1 cellular context compared by ENCODE assay signal in the genomic region with DNA sequence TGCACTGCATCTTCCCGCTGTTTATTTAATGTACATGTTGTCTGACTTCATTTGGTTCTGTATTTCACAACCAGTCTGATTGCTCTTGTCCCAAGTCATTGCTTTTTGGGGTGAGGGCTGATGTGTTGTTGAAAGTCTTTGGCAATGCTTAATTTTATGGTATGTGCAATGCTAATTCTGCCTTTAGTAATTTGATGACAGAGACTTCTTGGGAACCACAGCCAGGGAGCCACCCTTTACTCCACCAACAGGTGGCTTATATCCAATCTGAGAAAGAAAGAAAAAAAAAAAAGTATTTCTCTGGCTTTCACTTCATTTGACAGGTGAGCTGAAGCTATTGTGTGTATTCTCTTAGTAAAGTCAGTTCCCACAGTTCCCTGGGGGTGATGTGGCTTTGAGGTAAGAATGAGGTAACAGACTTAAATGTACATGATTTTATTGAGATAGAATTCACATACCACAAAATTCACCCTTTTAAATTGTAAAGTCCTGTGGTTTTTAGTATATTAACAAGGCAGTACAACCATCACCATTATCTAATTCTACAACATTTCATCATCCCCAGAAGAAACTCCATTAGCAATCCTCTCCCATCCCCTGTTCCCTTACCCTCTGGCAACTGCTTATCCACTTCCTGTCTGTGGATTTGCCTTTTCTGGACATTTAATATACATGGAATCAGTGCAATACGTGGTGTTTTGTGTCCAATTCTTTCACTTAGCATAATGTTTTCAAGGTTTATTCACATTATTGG.
TF ChIP-seq lines count a peak whose summit lies in the region.

No MANE protein-coding gene starts in this region.

TF ChIP-seq in IMR-90, 13 proteins besides CTCF, POLR2A, EP300 and RAD21:
- no peak for TF ChIP-seq FOS (IDR thresholded peaks at IDR 0.05; ENCODE audit: low read depth, low read length)
- TF ChIP-seq, protein P1, sequence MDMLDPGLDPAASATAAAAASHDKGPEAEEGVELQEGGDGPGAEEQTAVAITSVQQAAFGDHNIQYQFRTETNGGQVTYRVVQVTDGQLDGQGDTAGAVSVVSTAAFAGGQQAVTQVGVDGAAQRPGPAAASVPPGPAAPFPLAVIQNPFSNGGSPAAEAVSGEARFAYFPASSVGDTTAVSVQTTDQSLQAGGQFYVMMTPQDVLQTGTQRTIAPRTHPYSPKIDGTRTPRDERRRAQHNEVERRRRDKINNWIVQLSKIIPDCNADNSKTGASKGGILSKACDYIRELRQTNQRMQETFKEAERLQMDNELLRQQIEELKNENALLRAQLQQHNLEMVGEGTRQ (IDR thresholded peaks at IDR 0.05; ENCODE audit: low read depth, low read length), result no peak
- TF ChIP-seq MAFK (IDR thresholded peaks at IDR 0.05; ENCODE audit: low read depth, low read length), result no peak
- no peak for TF ChIP-seq NFE2L2 (IDR thresholded peaks at IDR 0.05; ENCODE audit: low read depth, low read length)
- TF ChIP-seq, protein P2, sequence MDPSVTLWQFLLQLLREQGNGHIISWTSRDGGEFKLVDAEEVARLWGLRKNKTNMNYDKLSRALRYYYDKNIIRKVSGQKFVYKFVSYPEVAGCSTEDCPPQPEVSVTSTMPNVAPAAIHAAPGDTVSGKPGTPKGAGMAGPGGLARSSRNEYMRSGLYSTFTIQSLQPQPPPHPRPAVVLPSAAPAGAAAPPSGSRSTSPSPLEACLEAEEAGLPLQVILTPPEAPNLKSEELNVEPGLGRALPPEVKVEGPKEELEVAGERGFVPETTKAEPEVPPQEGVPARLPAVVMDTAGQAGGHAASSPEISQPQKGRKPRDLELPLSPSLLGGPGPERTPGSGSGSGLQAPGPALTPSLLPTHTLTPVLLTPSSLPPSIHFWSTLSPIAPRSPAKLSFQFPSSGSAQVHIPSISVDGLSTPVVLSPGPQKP (IDR thresholded peaks at IDR 0.05; ENCODE audit: borderline replicate concordance, low read depth, low read length), result no peak
- TF ChIP-seq RFX5 (IDR thresholded peaks at IDR 0.05; ENCODE audit: low read depth, low read length), result peak; percentile 68
- no peak for TF ChIP-seq MAZ (IDR thresholded peaks at IDR 0.05; ENCODE audit: borderline replicate concordance, low read depth, low read length)
- peak; percentile 61 for TF ChIP-seq CEBPB (IDR thresholded peaks at IDR 0.05; ENCODE audit: low read depth, low read length)
